In the genomic region with DNA sequence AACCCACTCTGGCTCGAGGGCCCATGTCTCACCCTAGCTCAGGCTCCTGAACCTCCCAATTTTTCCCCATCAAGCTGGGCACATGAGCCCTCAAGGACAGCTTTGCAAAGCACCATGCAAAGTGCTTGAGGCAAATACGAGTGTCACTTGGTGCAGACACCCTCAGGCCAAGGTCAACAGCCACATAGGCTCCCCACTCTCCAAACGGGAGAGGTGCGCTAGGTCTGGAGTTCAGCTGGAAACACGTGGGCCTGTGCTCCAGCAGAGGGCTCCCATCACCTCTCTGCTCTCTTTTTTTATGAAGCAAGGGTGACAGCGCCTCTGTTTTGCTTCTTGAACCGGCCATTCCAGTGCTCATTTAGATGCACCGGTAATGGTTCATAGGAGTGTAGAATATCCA, we compare ENCODE assay signal across 2 cellular contexts.
TF ChIP-seq lines count a peak whose summit lies in the region.

No MANE protein-coding gene starts in this region.

TF ChIP-seq in HCT116, 20 proteins besides CTCF, POLR2A, EP300 and RAD21:
- TF ChIP-seq, protein P1, sequence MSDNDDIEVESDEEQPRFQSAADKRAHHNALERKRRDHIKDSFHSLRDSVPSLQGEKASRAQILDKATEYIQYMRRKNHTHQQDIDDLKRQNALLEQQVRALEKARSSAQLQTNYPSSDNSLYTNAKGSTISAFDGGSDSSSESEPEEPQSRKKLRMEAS (IDR thresholded peaks at IDR 0.05): no peak
- TF ChIP-seq ZNF274 (IDR thresholded peaks at IDR 0.05; ENCODE audit: low read depth, low read length): no peak
- no peak for TF ChIP-seq JUND (IDR thresholded peaks at IDR 0.05)
- TF ChIP-seq, protein P2, sequence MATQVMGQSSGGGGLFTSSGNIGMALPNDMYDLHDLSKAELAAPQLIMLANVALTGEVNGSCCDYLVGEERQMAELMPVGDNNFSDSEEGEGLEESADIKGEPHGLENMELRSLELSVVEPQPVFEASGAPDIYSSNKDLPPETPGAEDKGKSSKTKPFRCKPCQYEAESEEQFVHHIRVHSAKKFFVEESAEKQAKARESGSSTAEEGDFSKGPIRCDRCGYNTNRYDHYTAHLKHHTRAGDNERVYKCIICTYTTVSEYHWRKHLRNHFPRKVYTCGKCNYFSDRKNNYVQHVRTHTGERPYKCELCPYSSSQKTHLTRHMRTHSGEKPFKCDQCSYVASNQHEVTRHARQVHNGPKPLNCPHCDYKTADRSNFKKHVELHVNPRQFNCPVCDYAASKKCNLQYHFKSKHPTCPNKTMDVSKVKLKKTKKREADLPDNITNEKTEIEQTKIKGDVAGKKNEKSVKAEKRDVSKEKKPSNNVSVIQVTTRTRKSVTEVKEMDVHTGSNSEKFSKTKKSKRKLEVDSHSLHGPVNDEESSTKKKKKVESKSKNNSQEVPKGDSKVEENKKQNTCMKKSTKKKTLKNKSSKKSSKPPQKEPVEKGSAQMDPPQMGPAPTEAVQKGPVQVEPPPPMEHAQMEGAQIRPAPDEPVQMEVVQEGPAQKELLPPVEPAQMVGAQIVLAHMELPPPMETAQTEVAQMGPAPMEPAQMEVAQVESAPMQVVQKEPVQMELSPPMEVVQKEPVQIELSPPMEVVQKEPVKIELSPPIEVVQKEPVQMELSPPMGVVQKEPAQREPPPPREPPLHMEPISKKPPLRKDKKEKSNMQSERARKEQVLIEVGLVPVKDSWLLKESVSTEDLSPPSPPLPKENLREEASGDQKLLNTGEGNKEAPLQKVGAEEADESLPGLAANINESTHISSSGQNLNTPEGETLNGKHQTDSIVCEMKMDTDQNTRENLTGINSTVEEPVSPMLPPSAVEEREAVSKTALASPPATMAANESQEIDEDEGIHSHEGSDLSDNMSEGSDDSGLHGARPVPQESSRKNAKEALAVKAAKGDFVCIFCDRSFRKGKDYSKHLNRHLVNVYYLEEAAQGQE (IDR thresholded peaks at IDR 0.05; ENCODE audit: low read depth): no peak
- TF ChIP-seq EGR1 (IDR thresholded peaks at IDR 0.05; ENCODE audit: low read depth): no peak
- TF ChIP-seq, protein P3, sequence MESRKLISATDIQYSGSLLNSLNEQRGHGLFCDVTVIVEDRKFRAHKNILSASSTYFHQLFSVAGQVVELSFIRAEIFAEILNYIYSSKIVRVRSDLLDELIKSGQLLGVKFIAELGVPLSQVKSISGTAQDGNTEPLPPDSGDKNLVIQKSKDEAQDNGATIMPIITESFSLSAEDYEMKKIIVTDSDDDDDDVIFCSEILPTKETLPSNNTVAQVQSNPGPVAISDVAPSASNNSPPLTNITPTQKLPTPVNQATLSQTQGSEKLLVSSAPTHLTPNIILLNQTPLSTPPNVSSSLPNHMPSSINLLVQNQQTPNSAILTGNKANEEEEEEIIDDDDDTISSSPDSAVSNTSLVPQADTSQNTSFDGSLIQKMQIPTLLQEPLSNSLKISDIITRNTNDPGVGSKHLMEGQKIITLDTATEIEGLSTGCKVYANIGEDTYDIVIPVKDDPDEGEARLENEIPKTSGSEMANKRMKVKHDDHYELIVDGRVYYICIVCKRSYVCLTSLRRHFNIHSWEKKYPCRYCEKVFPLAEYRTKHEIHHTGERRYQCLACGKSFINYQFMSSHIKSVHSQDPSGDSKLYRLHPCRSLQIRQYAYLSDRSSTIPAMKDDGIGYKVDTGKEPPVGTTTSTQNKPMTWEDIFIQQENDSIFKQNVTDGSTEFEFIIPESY (IDR thresholded peaks at IDR 0.05; ENCODE audit: extremely low read depth, insufficient replicate concordance, low read length): no peak
- TF ChIP-seq, protein P4, sequence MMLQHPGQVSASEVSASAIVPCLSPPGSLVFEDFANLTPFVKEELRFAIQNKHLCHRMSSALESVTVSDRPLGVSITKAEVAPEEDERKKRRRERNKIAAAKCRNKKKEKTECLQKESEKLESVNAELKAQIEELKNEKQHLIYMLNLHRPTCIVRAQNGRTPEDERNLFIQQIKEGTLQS (IDR thresholded peaks at IDR 0.05): no peak
- no peak for TF ChIP-seq EZH2 (IDR thresholded peaks at IDR 0.05)
- no peak for TF ChIP-seq POLR2AphosphoS5 (IDR thresholded peaks at IDR 0.05; ENCODE audit: low read depth, low read length)
- no peak for TF ChIP-seq ELF1 (IDR thresholded peaks at IDR 0.05; ENCODE audit: borderline replicate concordance, low read depth)
- TF ChIP-seq ZFX (IDR thresholded peaks at IDR 0.05): no peak
- TF ChIP-seq YY1 (IDR thresholded peaks at IDR 0.05; ENCODE audit: extremely low read depth, insufficient replicate concordance, low read depth, low read length): no peak

TF ChIP-seq in HepG2, 621 proteins besides CTCF, POLR2A, EP300 and RAD21:
- TF ChIP-seq HOXA5 (CRISPR knock-in tag; IDR thresholded peaks at IDR 0.05) (no peak), ZNF274 (CRISPR knock-in tag; IDR thresholded peaks at IDR 0.05) (no peak), STAG1 (CRISPR knock-in tag; IDR thresholded peaks at IDR 0.05) (peak; percentile 34), ZNF543 (CRISPR knock-in tag; IDR thresholded peaks at IDR 0.05) (peak; percentile 89), XRCC5 (optimal IDR thresholded peaks at IDR 0.05; ENCODE audit: low read length) (peak; percentile 44), MTF2 (CRISPR knock-in tag; IDR thresholded peaks at IDR 0.05; ENCODE audit: borderline replicate concordance) (no peak), ZNF205 (CRISPR knock-in tag; IDR thresholded peaks at IDR 0.05) (no peak), ZNF557 (CRISPR knock-in tag; IDR thresholded peaks at IDR 0.05) (no peak), ZBTB1 (CRISPR knock-in tag; IDR thresholded peaks at IDR 0.05; ENCODE audit: borderline replicate concordance) (no peak), ZNF354B (CRISPR knock-in tag; IDR thresholded peaks at IDR 0.05) (no peak), IKZF4 (CRISPR knock-in tag; IDR thresholded peaks at IDR 0.05; ENCODE audit: borderline replicate concordance, low read depth, not compliant biosample characterization) (no peak), FOXK1 (CRISPR knock-in tag; IDR thresholded peaks at IDR 0.05; ENCODE audit: borderline replicate concordance, low read depth) (no peak), TBX3 (IDR thresholded peaks at IDR 0.05; ENCODE audit: borderline replicate concordance) (no peak), MAFK (conservative IDR thresholded peaks at IDR 0.05 in 1 of 2, IDR thresholded peaks at IDR 0.05 in 1 of 2; ENCODE audit: low read length in 2 of 2) (no peak)
- TF ChIP-seq, protein P5, sequence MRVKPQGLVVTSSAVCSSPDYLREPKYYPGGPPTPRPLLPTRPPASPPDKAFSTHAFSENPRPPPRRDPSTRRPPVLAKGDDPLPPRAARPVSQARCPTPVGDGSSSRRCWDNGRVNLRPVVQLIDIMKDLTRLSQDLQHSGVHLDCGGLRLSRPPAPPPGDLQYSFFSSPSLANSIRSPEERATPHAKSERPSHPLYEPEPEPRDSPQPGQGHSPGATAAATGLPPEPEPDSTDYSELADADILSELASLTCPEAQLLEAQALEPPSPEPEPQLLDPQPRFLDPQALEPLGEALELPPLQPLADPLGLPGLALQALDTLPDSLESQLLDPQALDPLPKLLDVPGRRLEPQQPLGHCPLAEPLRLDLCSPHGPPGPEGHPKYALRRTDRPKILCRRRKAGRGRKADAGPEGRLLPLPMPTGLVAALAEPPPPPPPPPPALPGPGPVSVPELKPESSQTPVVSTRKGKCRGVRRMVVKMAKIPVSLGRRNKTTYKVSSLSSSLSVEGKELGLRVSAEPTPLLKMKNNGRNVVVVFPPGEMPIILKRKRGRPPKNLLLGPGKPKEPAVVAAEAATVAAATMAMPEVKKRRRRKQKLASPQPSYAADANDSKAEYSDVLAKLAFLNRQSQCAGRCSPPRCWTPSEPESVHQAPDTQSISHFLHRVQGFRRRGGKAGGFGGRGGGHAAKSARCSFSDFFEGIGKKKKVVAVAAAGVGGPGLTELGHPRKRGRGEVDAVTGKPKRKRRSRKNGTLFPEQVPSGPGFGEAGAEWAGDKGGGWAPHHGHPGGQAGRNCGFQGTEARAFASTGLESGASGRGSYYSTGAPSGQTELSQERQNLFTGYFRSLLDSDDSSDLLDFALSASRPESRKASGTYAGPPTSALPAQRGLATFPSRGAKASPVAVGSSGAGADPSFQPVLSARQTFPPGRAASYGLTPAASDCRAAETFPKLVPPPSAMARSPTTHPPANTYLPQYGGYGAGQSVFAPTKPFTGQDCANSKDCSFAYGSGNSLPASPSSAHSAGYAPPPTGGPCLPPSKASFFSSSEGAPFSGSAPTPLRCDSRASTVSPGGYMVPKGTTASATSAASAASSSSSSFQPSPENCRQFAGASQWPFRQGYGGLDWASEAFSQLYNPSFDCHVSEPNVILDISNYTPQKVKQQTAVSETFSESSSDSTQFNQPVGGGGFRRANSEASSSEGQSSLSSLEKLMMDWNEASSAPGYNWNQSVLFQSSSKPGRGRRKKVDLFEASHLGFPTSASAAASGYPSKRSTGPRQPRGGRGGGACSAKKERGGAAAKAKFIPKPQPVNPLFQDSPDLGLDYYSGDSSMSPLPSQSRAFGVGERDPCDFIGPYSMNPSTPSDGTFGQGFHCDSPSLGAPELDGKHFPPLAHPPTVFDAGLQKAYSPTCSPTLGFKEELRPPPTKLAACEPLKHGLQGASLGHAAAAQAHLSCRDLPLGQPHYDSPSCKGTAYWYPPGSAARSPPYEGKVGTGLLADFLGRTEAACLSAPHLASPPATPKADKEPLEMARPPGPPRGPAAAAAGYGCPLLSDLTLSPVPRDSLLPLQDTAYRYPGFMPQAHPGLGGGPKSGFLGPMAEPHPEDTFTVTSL (CRISPR knock-in tag; IDR thresholded peaks at IDR 0.05; ENCODE audit: borderline replicate concordance): no peak
- TF ChIP-seq, protein P1 (IDR thresholded peaks at IDR 0.05): 0 out of 2 replicates have a peak, but pooled peaks have one; percentile 32
